ENCODE assay signal across 11 cellular contexts in genomic region chr22:50540352-50540751, GRCh38. TPM values are rescaled to one million over a fixed set of nuclear protein-coding genes. Genes with fewer than 3 reads are reported as not detected.
DNase-seq lines count a peak whose midpoint lies in the region; ATAC-seq, FAIRE-seq and TF ChIP-seq lines count a peak whose summit lies in the region.
"Had no signal": no experiment of that assay in that cellular context is flagged by ENCODE, and none has a peak within 500 bp of the region (broad histone marks: within the 10 kb centered on the region; RNA-seq: fewer than 3 reads in every experiment).

No MANE protein-coding gene starts in this region.

- peaks cover 77% of the 10 kb centered on the region for H3K4me1 Mint-ChIP-seq in activated T-cell treated with anti-CD3 and anti-CD28 coated beads, Interleukin-2, amount 50 U/mL, for 72 hours (ENCODE audit: low read depth)
- H3K4me1 Mint-ChIP-seq in activated CD4-positive, alpha-beta memory T cell treated with anti-CD3 and anti-CD28 coated beads for 36 hours (ENCODE audit: low read depth), result peaks cover 71% of the 10 kb centered on the region
- H3K4me1 Mint-ChIP-seq: nephron had no signal

- POLR2A ChIA-PET in activated CD4-positive, alpha-beta memory T cell treated with anti-CD3 and anti-CD28 coated beads for 36 hours (lab: Charles Lee), result interaction anchor here (0.6 to 9.9 kb wide), 8 partner anchors 8 to 153 kb away, joined by 3 to 139 read pairs (median 18); partner anchors contain the start of genes SCO2, SYCE3 and TYMP

- no peaks in the 10 kb centered on the region for H3K9me1 ChIP-seq in keratinocyte (ENCODE audit: control insufficient read depth, extremely low read depth, insufficient read depth, low read length)

- H3K27ac Mint-ChIP-seq in activated T-cell treated with anti-CD3 and anti-CD28 coated beads, Interleukin-2, amount 50 U/mL, for 72 hours, result peak overlapping the region; percentile 87
- H3K27ac Mint-ChIP-seq in activated CD4-positive, alpha-beta memory T cell treated with anti-CD3 and anti-CD28 coated beads for 36 hours, result peak overlapping the region; percentile 95
- H3K27ac Mint-ChIP-seq: nephron had no signal

- no peak for TF ChIP-seq POLR2A in thyroid gland (IDR thresholded peaks at IDR 0.05)

- WGBS in thyroid gland, 2 donors, result 82 to 83% methylated on average over 10 of the region's 10 CpGs

- no peak for ATAC-seq in activated T-cell treated with anti-CD3 and anti-CD28 coated beads, Interleukin-2, amount 50 U/mL, for 72 hours (replicated peaks in 1 of 2)

- H3K4me2 ChIP-seq in keratinocyte (ENCODE audit: control insufficient read depth, extremely low read depth, insufficient read depth, low read depth, low read length), result no peak overlapping the region

- H3K4me1 ChIP-seq in keratinocyte (ENCODE audit: control insufficient read depth, extremely low read depth, insufficient read depth, low read length), result peaks cover 56% of the 10 kb centered on the region
- peaks cover 13 to 54% of the 10 kb centered on the region in 2 donors for H3K4me1 ChIP-seq in thyroid gland

- no peak for TF ChIP-seq CTCF in keratinocyte (optimal IDR thresholded peaks at IDR 0.05 in 1 of 3, IDR thresholded peaks at IDR 0.05 in 1 of 3, conservative IDR thresholded peaks at IDR 0.05 in 1 of 3; ENCODE audit: extremely low read depth in 1 of 3, insufficient read depth in 2 of 3, low read length in 3 of 3)
- no peak for TF ChIP-seq CTCF in thyroid gland (IDR thresholded peaks at IDR 0.05)
- TF ChIP-seq CTCF in WERI-Rb-1 (IDR thresholded peaks at IDR 0.05; ENCODE audit: low read depth, low read length), result no peak

- no peak for DNase-seq in activated T-cell treated with anti-CD3 and anti-CD28 coated beads, Interleukin-2, amount 50 U/mL, for 72 hours
- DNase-seq in activated T-cell treated with anti-CD3 and anti-CD28 coated beads for 4 hours, result no peak
- no peak for DNase-seq in activated CD4-positive, alpha-beta memory T cell treated with anti-CD3 and anti-CD28 coated beads for 36 hours
- no peak for DNase-seq in keratinocyte (ENCODE audit: low read depth, low spot score)
- DNase-seq in thyroid gland, result no peak
- no peak for DNase-seq in WERI-Rb-1
- DNase-seq in NCI-H1694 (lab: John Stamatoyannopoulos, UW), result no peak
- DNase-seq in stimulated activated CD4-positive, alpha-beta T cell treated with anti-CD3 and anti-CD28 coated beads, Interleukin-2, amount 100 ng/mL, for 48 hours, result no peak
- DNase-seq: NCI-H1417 treated with DMSO at 0.1 percent for 48 hours had no signal

- CTCF ChIA-PET in activated CD4-positive, alpha-beta memory T cell treated with anti-CD3 and anti-CD28 coated beads for 36 hours (lab: Charles Lee), result interaction anchor here (0.6 to 7.5 kb wide), 7 partner anchors 11 to 297 kb away, joined by 3 to 88 read pairs (median 7); partner anchors contain the start of genes LMF2, NCAPH2, SCO2 and SYCE3

- H3K79me2 ChIP-seq in keratinocyte (ENCODE audit: control insufficient read depth, insufficient read depth, low read length), result no peaks in the 10 kb centered on the region

- peak overlapping the region; percentile 55 to 75 for H3K4me3 Mint-ChIP-seq in activated T-cell treated with anti-CD3 and anti-CD28 coated beads, Interleukin-2, amount 50 U/mL, for 72 hours
- H3K4me3 Mint-ChIP-seq in activated CD4-positive, alpha-beta memory T cell treated with anti-CD3 and anti-CD28 coated beads for 36 hours, result peak overlapping the region; percentile 28
- H3K4me3 Mint-ChIP-seq: nephron had no signal

- H3K4me3 ChIP-seq in keratinocyte (ENCODE audit: control insufficient read depth in 2 of 3, extremely low read depth in 1 of 3, insufficient read depth in 2 of 3, low read depth in 1 of 3, low read length in 3 of 3) (no peak overlapping the region), thyroid gland (replicated peaks in 1 of 3) (no peak overlapping the region), WERI-Rb-1 (ENCODE audit: low read depth, low read length) (no peak overlapping the region)
- H3K4me3 ChIP-seq: adrenal gland had no signal

- peaks cover 2 to 4% of the 10 kb centered on the region in 2 donors for H3K9me3 Mint-ChIP-seq in activated T-cell treated with anti-CD3 and anti-CD28 coated beads, Interleukin-2, amount 50 U/mL, for 72 hours
- peaks cover 2% of the 10 kb centered on the region for H3K9me3 Mint-ChIP-seq in activated CD4-positive, alpha-beta memory T cell treated with anti-CD3 and anti-CD28 coated beads for 36 hours
- H3K9me3 Mint-ChIP-seq: nephron had no signal

- FAIRE-seq in keratinocyte (lab: Jason Lieb, UNC), result no peak

- H3K27me3 Mint-ChIP-seq in activated T-cell treated with anti-CD3 and anti-CD28 coated beads, Interleukin-2, amount 50 U/mL, for 72 hours (ENCODE audit: low read depth), result no peaks in the 10 kb centered on the region
- no peaks in the 10 kb centered on the region for H3K27me3 Mint-ChIP-seq in activated CD4-positive, alpha-beta memory T cell treated with anti-CD3 and anti-CD28 coated beads for 36 hours

- H3K27ac ChIP-seq in keratinocyte (ENCODE audit: control insufficient read depth, insufficient read depth, low read length) (peak overlapping the region; percentile 98), thyroid gland (peak overlapping the region; percentile 66 to 96 (median 91)), WERI-Rb-1 (no peak overlapping the region)

- H3K9me3 ChIP-seq in keratinocyte (ENCODE audit: control insufficient read depth, low read depth, low read length), result no peaks in the 10 kb centered on the region
- no peaks in the 10 kb centered on the region for H3K9me3 ChIP-seq in thyroid gland
- H3K9me3 ChIP-seq in WERI-Rb-1 (ENCODE audit: severe bottlenecking), result no peaks in the 10 kb centered on the region
- H3K9me3 ChIP-seq: adrenal gland had no signal

- H3K36me3 Mint-ChIP-seq in activated T-cell treated with anti-CD3 and anti-CD28 coated beads, Interleukin-2, amount 50 U/mL, for 72 hours (ENCODE audit: insufficient read depth in 2 of 2), result peaks cover 9% of the 10 kb centered on the region in 2 donors
- peaks cover 4% of the 10 kb centered on the region for H3K36me3 Mint-ChIP-seq in activated CD4-positive, alpha-beta memory T cell treated with anti-CD3 and anti-CD28 coated beads for 36 hours

- H3K27me3 ChIP-seq in keratinocyte (ENCODE audit: control insufficient read depth, extremely low read depth, insufficient read depth, low read length) (no peaks in the 10 kb centered on the region), thyroid gland (no peaks in the 10 kb centered on the region), WERI-Rb-1 (ENCODE audit: insufficient read depth, low read depth, severe bottlenecking) (no peaks in the 10 kb centered on the region)
- H3K27me3 ChIP-seq: adrenal gland had no signal

- intact Hi-C loops in activated CD4-positive, alpha-beta memory T cell treated with anti-CD3 and anti-CD28 coated beads for 36 hours (cut with micrococcal nuclease), result no loop called here
- intact Hi-C loops in thyroid gland (cut with DNase I), result no loop called here

- H3K36me3 ChIP-seq in keratinocyte (ENCODE audit: control insufficient read depth in 2 of 2, extremely low read depth in 1 of 2, insufficient read depth in 2 of 2, low read length in 2 of 2) (no peaks in the 10 kb centered on the region), thyroid gland (no peaks in the 10 kb centered on the region), WERI-Rb-1 (no peaks in the 10 kb centered on the region)
- H3K36me3 ChIP-seq: adrenal gland had no signal

- no peak overlapping the region for H2AFZ ChIP-seq in keratinocyte (ENCODE audit: control insufficient read depth, low read length)

- peak overlapping the region; percentile 86 for H3K9ac ChIP-seq in keratinocyte (ENCODE audit: control insufficient read depth, extremely low read depth, insufficient read depth, low read length)

- dilution Hi-C loops in keratinocyte (cut with MboI; ENCODE audit: extremely low pct_ligation_motif_present, low sequenced_read_pairs), result no loop called here

- no peaks in the 10 kb centered on the region for H4K20me1 ChIP-seq in keratinocyte (ENCODE audit: control insufficient read depth, extremely low read depth, insufficient read depth, low read length)

RNA-seq across cellular contexts. Expression of gene KLHDC7B, which starts 5.3 kb away (rescaled TPM):
- total RNA-seq in activated T-cell treated with anti-CD3 and anti-CD28 coated beads, Interleukin-2, amount 50 U/mL, for 72 hours, result 10 to 100 TPM; 45.5 to 49.1 TPM
- total RNA-seq in activated CD4-positive, alpha-beta memory T cell treated with anti-CD3 and anti-CD28 coated beads for 36 hours, result 1 to 10 TPM; 6.9 to 7.7 TPM
- 0.01 to 0.08 TPM in 2 of 3 replicates, not detected in the other for polyA plus RNA-seq in keratinocyte
- not detected for polyA plus RNA-seq in keratinocyte (2011; ENCODE audit: low read depth)
- 0.01 and 0.06 TPM in 2 replicates for polyA plus RNA-seq in keratinocyte (2011; cell fraction: cytosol; rRNA removed)
- polyA plus RNA-seq in keratinocyte (2011; cell fraction: nucleus; rRNA removed), result 0.19 and 0.45 TPM in 2 replicates
- polyA plus RNA-seq in keratinocyte (2012; ENCODE audit: low replicate concordance), result 0.02 and 0.85 TPM in 2 replicates
- 0.07 to 0.10 TPM in 2 of 3 replicates, not detected in the other for polyA minus RNA-seq in keratinocyte
- not detected for polyA minus RNA-seq in keratinocyte (2011; cell fraction: cytosol; rRNA and poly(A)+ RNA removed)
- 0.16 and 0.32 TPM in 2 replicates for polyA minus RNA-seq in keratinocyte (2011; cell fraction: nucleus; rRNA and poly(A)+ RNA removed)
- total RNA-seq in thyroid gland, result under 1 TPM in 1 of 4 donors, not detected in 3; 0.27 TPM

RNA-seq across cellular contexts. Expression of gene TYMP, which starts 10.5 kb away (rescaled TPM):
- total RNA-seq in activated T-cell treated with anti-CD3 and anti-CD28 coated beads, Interleukin-2, amount 50 U/mL, for 72 hours, result 100 to 1,000 TPM in 1 of 2 donors, 10 to 100 TPM in 1; 71.5 to 101 TPM
- total RNA-seq in activated CD4-positive, alpha-beta memory T cell treated with anti-CD3 and anti-CD28 coated beads for 36 hours, result 10 to 100 TPM; 64.7 to 65.6 TPM
- 25.5 to 121 TPM (median 40.3 TPM) in 3 replicates for polyA plus RNA-seq in keratinocyte
- 14.1 TPM for polyA plus RNA-seq in keratinocyte (2011; ENCODE audit: low read depth)
- polyA plus RNA-seq in keratinocyte (2011; cell fraction: cytosol; rRNA removed), result 16.7 and 59.2 TPM in 2 replicates
- 85.4 and 113 TPM in 2 replicates for polyA plus RNA-seq in keratinocyte (2011; cell fraction: nucleus; rRNA removed)
- 30.9 and 50.7 TPM in 2 replicates for polyA plus RNA-seq in keratinocyte (2012; ENCODE audit: low replicate concordance)
- polyA minus RNA-seq in keratinocyte, result 18.9 to 60.1 TPM (median 23.8 TPM) in 3 replicates
- polyA minus RNA-seq in keratinocyte (2011; cell fraction: cytosol; rRNA and poly(A)+ RNA removed), result 106 TPM
- 59.4 and 61.2 TPM in 2 replicates for polyA minus RNA-seq in keratinocyte (2011; cell fraction: nucleus; rRNA and poly(A)+ RNA removed)
- 10 to 100 TPM; 28.0 to 61.0 (median 33.6) TPM for total RNA-seq in thyroid gland

RNA-seq across cellular contexts. Expression of gene SCO2, which starts 15.0 kb away (rescaled TPM):
- total RNA-seq in activated T-cell treated with anti-CD3 and anti-CD28 coated beads, Interleukin-2, amount 50 U/mL, for 72 hours, result 1 to 10 TPM; 8.3 to 8.5 TPM
- total RNA-seq in activated CD4-positive, alpha-beta memory T cell treated with anti-CD3 and anti-CD28 coated beads for 36 hours, result 1 to 10 TPM; 1.9 to 5.6 TPM
- 1.9 to 4.3 TPM (median 2.4 TPM) in 3 replicates for polyA plus RNA-seq in keratinocyte
- polyA plus RNA-seq in keratinocyte (2011; ENCODE audit: low read depth), result not detected
- 2.5 and 2.6 TPM in 2 replicates for polyA plus RNA-seq in keratinocyte (2011; cell fraction: cytosol; rRNA removed)
- 3.5 and 7.0 TPM in 2 replicates for polyA plus RNA-seq in keratinocyte (2011; cell fraction: nucleus; rRNA removed)
- 2.2 and 5.1 TPM in 2 replicates for polyA plus RNA-seq in keratinocyte (2012; ENCODE audit: low replicate concordance)
- polyA minus RNA-seq in keratinocyte, result 1.4 to 2.1 TPM (median 1.5 TPM) in 3 replicates
- 9.8 TPM for polyA minus RNA-seq in keratinocyte (2011; cell fraction: cytosol; rRNA and poly(A)+ RNA removed)
- 1.3 and 1.9 TPM in 2 replicates for polyA minus RNA-seq in keratinocyte (2011; cell fraction: nucleus; rRNA and poly(A)+ RNA removed)
- 1 to 10 TPM in 3 of 4 donors, not detected in 1; 2.6 to 5.5 (median 2.9) TPM for total RNA-seq in thyroid gland

RNA-seq across cellular contexts. Expression of gene SYCE3, which starts 22.4 kb away (rescaled TPM):
- 1 to 10 TPM; 1.7 TPM for total RNA-seq in activated T-cell treated with anti-CD3 and anti-CD28 coated beads, Interleukin-2, amount 50 U/mL, for 72 hours
- total RNA-seq in activated CD4-positive, alpha-beta memory T cell treated with anti-CD3 and anti-CD28 coated beads for 36 hours, result 1 to 10 TPM in 1 of 2 experiments, under 1 TPM in 1; 0.87 to 1.0 TPM
- polyA plus RNA-seq in keratinocyte, result 0.17 to 0.36 TPM in 2 of 3 replicates, not detected in the other
- polyA plus RNA-seq in keratinocyte (2011; ENCODE audit: low read depth), result 3.3 TPM
- 0.55 and 0.82 TPM in 2 replicates for polyA plus RNA-seq in keratinocyte (2011; cell fraction: cytosol; rRNA removed)
- polyA plus RNA-seq in keratinocyte (2011; cell fraction: nucleus; rRNA removed), result 1.1 TPM in 1 of 2 replicates, not detected in the other
- polyA plus RNA-seq in keratinocyte (2012; ENCODE audit: low replicate concordance), result 0.92 TPM in 1 of 2 replicates, not detected in the other
- polyA minus RNA-seq in keratinocyte, result not detected in 3 replicates
- polyA minus RNA-seq in keratinocyte (2011; cell fraction: cytosol; rRNA and poly(A)+ RNA removed), result not detected
- polyA minus RNA-seq in keratinocyte (2011; cell fraction: nucleus; rRNA and poly(A)+ RNA removed), result not detected in 2 replicates
- total RNA-seq in thyroid gland, result 1 to 10 TPM in 3 of 4 donors, not detected in 1; 3.5 to 6.0 (median 4.3) TPM

RNA-seq across cellular contexts. Expression of gene NCAPH2, which starts 32.3 kb away (rescaled TPM):
- 100 to 1,000 TPM; 120 to 141 TPM for total RNA-seq in activated T-cell treated with anti-CD3 and anti-CD28 coated beads, Interleukin-2, amount 50 U/mL, for 72 hours
- 100 to 1,000 TPM; 134 to 138 TPM for total RNA-seq in activated CD4-positive, alpha-beta memory T cell treated with anti-CD3 and anti-CD28 coated beads for 36 hours
- 11.0 to 16.4 TPM (median 11.4 TPM) in 3 replicates for polyA plus RNA-seq in keratinocyte
- 7.2 TPM for polyA plus RNA-seq in keratinocyte (2011; ENCODE audit: low read depth)
- polyA plus RNA-seq in keratinocyte (2011; cell fraction: cytosol; rRNA removed), result 7.3 and 9.1 TPM in 2 replicates
- 18.5 and 20.4 TPM in 2 replicates for polyA plus RNA-seq in keratinocyte (2011; cell fraction: nucleus; rRNA removed)
- 11.4 and 22.5 TPM in 2 replicates for polyA plus RNA-seq in keratinocyte (2012; ENCODE audit: low replicate concordance)
- 12.1 to 31.3 TPM (median 15.6 TPM) in 3 replicates for polyA minus RNA-seq in keratinocyte
- polyA minus RNA-seq in keratinocyte (2011; cell fraction: cytosol; rRNA and poly(A)+ RNA removed), result 25.3 TPM
- polyA minus RNA-seq in keratinocyte (2011; cell fraction: nucleus; rRNA and poly(A)+ RNA removed), result 7.0 and 7.7 TPM in 2 replicates
- total RNA-seq in thyroid gland, result 10 to 100 TPM; 39.6 to 47.5 (median 43.1) TPM

Comparison
In these comparisons a context has a peak if more than half of its experiments do, and no peak if none do; other contexts are left out.
1. RNA of gene KLHDC7B, which starts 5.3 kb away (total RNA-seq): 45.5 to 49.1 TPM in activated T-cell treated with anti-CD3 and anti-CD28 coated beads, Interleukin-2, amount 50 U/mL, for 72 hours and 6.9 to 7.7 TPM in activated CD4-positive, alpha-beta memory T cell treated with anti-CD3 and anti-CD28 coated beads for 36 hours; 0.27 TPM in thyroid gland; every median in the first group is over 4 times any median in the second.